Comparison of ENCODE assay signal across 17 cellular contexts in the genomic region with DNA sequence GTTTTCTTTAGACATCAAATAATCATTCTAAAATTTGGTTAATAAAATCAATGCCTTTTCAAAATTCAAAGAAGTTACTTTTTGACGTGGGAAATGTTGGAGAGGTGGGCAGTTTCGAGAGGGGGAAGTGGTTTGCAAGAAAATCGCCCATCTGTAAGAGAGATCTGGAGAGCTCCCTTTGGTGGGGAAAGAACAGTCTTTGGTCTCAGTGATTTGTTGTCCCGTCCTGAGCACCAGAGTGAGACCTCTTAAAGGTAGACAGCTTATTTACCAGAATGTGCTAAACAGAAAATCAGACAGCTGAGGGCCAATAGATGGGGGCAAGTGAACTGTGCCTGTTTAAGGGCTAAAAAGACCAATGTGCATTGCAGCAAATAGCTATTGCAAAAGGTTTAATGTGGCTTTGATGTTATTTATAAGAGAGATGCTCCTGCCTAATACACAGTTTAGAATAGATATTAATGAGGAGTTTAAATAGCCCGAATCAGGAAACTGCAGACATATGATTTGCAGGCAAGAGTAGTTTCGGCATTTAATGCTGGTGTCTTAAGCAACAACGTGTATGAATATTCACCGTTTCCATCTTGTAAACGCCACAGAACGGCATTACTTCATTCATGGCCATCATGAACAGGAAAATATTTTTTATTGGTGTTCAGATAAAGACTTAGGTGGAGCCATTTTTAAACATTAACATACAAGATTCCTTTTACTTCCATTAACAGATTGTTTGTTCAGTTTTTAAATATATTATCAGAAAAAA. TPM values are rescaled to one million over a fixed set of nuclear protein-coding genes. Genes with fewer than 3 reads are reported as not detected.
DNase-seq lines count a peak whose midpoint lies in the region; ATAC-seq and TF ChIP-seq lines count a peak whose summit lies in the region.
"Had no signal": no experiment of that assay in that cellular context is flagged by ENCODE, and none has a peak within 500 bp of the region (broad histone marks: within the 10 kb centered on the region; RNA-seq: fewer than 3 reads in every experiment).

No MANE protein-coding gene starts in this region.

- H3K4me1 ChIP-seq in A673 (ENCODE audit: insufficient read depth, low read length, poor library complexity, severe bottlenecking) = no peaks in the 10 kb centered on the region

- H3K36me3 Mint-ChIP-seq in activated naive CD8-positive, alpha-beta T cell = peaks cover 16% of the 10 kb centered on the region
- H3K36me3 Mint-ChIP-seq: brain had no signal

- peaks cover 92% of the 10 kb centered on the region for H3K4me1 Mint-ChIP-seq in activated naive CD8-positive, alpha-beta T cell (ENCODE audit: low read depth)

- no peak overlapping the region for H3K4me3 ChIP-seq in A673 (ENCODE audit: low read depth, low read length, poor library complexity, severe bottlenecking)

- peak; percentile 22 for DNase-seq in A673 (ENCODE audit: low spot score)
- DNase-seq in activated CD8-positive, alpha-beta memory T cell treated with anti-CD3 and anti-CD28 coated beads, Interleukin-2, amount 50 U/mL, for 4 hours = no peak
- no peak for DNase-seq in activated effector memory CD4-positive, alpha-beta T cell treated with anti-CD3 and anti-CD28 coated beads, Interleukin-2, amount 50 U/mL, for 16 hours
- no peak for DNase-seq in kidney tubule cell (ENCODE audit: low spot score)
- DNase-seq: EL; head of caudate nucleus; Kasumi-1; left ventricle myocardium superior; NCI-H2227 treated with DMSO at 0.1 percent for 48 hours; stimulated activated CD4-positive, alpha-beta T cell treated with anti-CD3 and anti-CD28 coated beads, Interleukin-15, amount 100 ng/mL, for 24 hours; T1000 had no signal

- ATAC-seq in GM18505 (IDR thresholded peaks at IDR 0.05; ENCODE audit: unreplicated experiment) (peak; percentile 75), HG02885 (IDR thresholded peaks at IDR 0.05; ENCODE audit: poor library complexity, unreplicated experiment) (peak; percentile 56), GM19467 (IDR thresholded peaks at IDR 0.05; ENCODE audit: unreplicated experiment) (no peak)
- ATAC-seq: left ventricle myocardium superior had no signal

- TF ChIP-seq CTCF in A673 (conservative IDR thresholded peaks at IDR 0.05; ENCODE audit: low read depth, low read length) = no peak

- peak overlapping the region; percentile 64 for H3K4me3 Mint-ChIP-seq in activated naive CD8-positive, alpha-beta T cell
- H3K4me3 Mint-ChIP-seq: brain had no signal

- H3K9me3 ChIP-seq in A673 (ENCODE audit: low read depth, low read length, poor library complexity, severe bottlenecking) = no peaks in the 10 kb centered on the region

- no peak overlapping the region for H3K27ac ChIP-seq in A673 (ENCODE audit: low read depth, low read length, poor library complexity, severe bottlenecking)

- H3K27me3 Mint-ChIP-seq in activated naive CD8-positive, alpha-beta T cell = no peaks in the 10 kb centered on the region

- H3K27ac Mint-ChIP-seq in activated naive CD8-positive, alpha-beta T cell = peak overlapping the region; percentile 90

- BruUV-seq in A673 (replicated peaks; lab: Mats Ljungman, UMichigan) = no TSS peak

- POLR2A ChIA-PET in A673 (lab: Charles Lee; ENCODE audit: low non-redundant PET) = no interaction called here

- intact Hi-C loops in A673 (cut with micrococcal nuclease; ENCODE audit: unreplicated experiment) = no loop called here

- H3K27me3 ChIP-seq in A673 (replicated peaks; ENCODE audit: insufficient read depth, low read depth, low read length, poor library complexity) = peaks cover 19% of the 10 kb centered on the region

- no peaks in the 10 kb centered on the region for H3K9me3 Mint-ChIP-seq in activated naive CD8-positive, alpha-beta T cell (ENCODE audit: low read depth)

- H3K36me3 ChIP-seq in A673 (ENCODE audit: insufficient read depth, low read length, poor library complexity, severe bottlenecking) = no peaks in the 10 kb centered on the region

- CTCF ChIA-PET in A673 (lab: Charles Lee) = no interaction called here

- TF ChIP-seq POLR2A in GM18505 (IDR thresholded peaks at IDR 0.05; ENCODE audit: borderline replicate concordance, extremely low read depth, insufficient read depth, insufficient read length) = no peak

RNA-seq across cellular contexts. Expression of gene ARHGAP15, which starts 29.5 kb away (rescaled TPM):
- total RNA-seq in A673 (2021) = not detected in 2 replicates
- total RNA-seq: osteocyte had no signal
